In genomic region chr22:28222066-28222465, GRCh38 we compare ENCODE assay signal across 24 cellular contexts.
"Had no signal": no experiment of that assay in that cellular context is flagged by ENCODE, and none has a peak within 500 bp of the region (broad histone marks: within the 10 kb centered on the region; RNA-seq: fewer than 3 reads in every experiment).

No MANE protein-coding gene starts in this region.

- H3K27me3 ChIP-seq: cardiac muscle cell had no signal

- H3K4me3 ChIP-seq: cardiac muscle cell, PC-9 had no signal

- H3K27me3 Mint-ChIP-seq: activated CD4-positive, alpha-beta T cell treated with anti-CD3 and anti-CD28 coated beads, Interleukin-2, amount 10 ng/mL, durations not matched to agents 7 days and 5 days; activated naive CD8-positive, alpha-beta T cell treated with anti-CD3 and anti-CD28 coated beads, Interleukin-2, amount 50 U/mL, for 24 hours; brain had no signal

- H3K27ac ChIP-seq: cardiac muscle cell, PC-9 had no signal

- H3K4me2 ChIP-seq: PC-9 had no signal

- FAIRE-seq: astrocyte had no signal

- H2AFZ ChIP-seq: PC-9 had no signal

- H3K9me3 Mint-ChIP-seq: activated CD4-positive, alpha-beta memory T cell treated with anti-CD3 and anti-CD28 coated beads for 36 hours; activated CD4-positive, alpha-beta T cell treated with anti-CD3 and anti-CD28 coated beads, Interleukin-2, amount 10 ng/mL, durations not matched to agents 7 days and 5 days; activated naive CD4-positive, alpha-beta T cell treated with anti-CD3 and anti-CD28 coated beads, Interleukin-2, amount 50 U/mL, for 72 hours; activated naive CD8-positive, alpha-beta T cell treated with anti-CD3 and anti-CD28 coated beads, Interleukin-2, amount 50 U/mL, for 24 hours; activated T-cell treated with anti-CD3 and anti-CD28 coated beads, Interleukin-2, amount 50 U/mL, for 4 hours; brain; T-helper 1 cell treated with Interleukin-12 subunit alpha and Interleukin-12 subunit beta and Interleukin-4 antibody, amounts not matched to agents 30 μg/mL and 1 μg/mL, for 36 hours; WTC11 had no signal

- H3K4me1 Mint-ChIP-seq: activated CD4-positive, alpha-beta T cell treated with anti-CD3 and anti-CD28 coated beads, Interleukin-2, amount 10 ng/mL, durations not matched to agents 7 days and 5 days; activated naive CD8-positive, alpha-beta T cell treated with anti-CD3 and anti-CD28 coated beads, Interleukin-2, amount 50 U/mL, for 24 hours had no signal

- H3K36me3 ChIP-seq: cardiac muscle cell had no signal

- H3K36me3 Mint-ChIP-seq: activated CD4-positive, alpha-beta memory T cell treated with anti-CD3 and anti-CD28 coated beads for 36 hours; activated naive CD4-positive, alpha-beta T cell treated with anti-CD3 and anti-CD28 coated beads, Interleukin-2, amount 50 U/mL, for 72 hours; WTC11 had no signal

- ATAC-seq: activated naive CD4-positive, alpha-beta T cell treated with anti-CD3 and anti-CD28 coated beads, Interleukin-2, amount 50 U/mL, for 72 hours; activated naive CD8-positive, alpha-beta T cell treated with anti-CD3 and anti-CD28 coated beads, Interleukin-2, amount 50 U/mL, for 24 hours; activated T-cell treated with anti-CD3 and anti-CD28 coated beads, Interleukin-2, amount 50 U/mL, for 4 hours; WTC11 had no signal

- H3K4me3 Mint-ChIP-seq: activated CD4-positive, alpha-beta memory T cell treated with anti-CD3 and anti-CD28 coated beads for 36 hours; activated CD4-positive, alpha-beta T cell treated with anti-CD3 and anti-CD28 coated beads, Interleukin-2, amount 10 ng/mL, durations not matched to agents 7 days and 5 days; activated naive CD8-positive, alpha-beta T cell treated with anti-CD3 and anti-CD28 coated beads, Interleukin-2, amount 50 U/mL, for 24 hours; activated T-cell treated with anti-CD3 and anti-CD28 coated beads, Interleukin-2, amount 50 U/mL, for 4 hours; brain; T-helper 1 cell treated with Interleukin-12 subunit alpha and Interleukin-12 subunit beta and Interleukin-4 antibody, amounts not matched to agents 30 μg/mL and 1 μg/mL, for 36 hours; WTC11 had no signal

- DNase-seq: activated CD4-positive, alpha-beta memory T cell treated with anti-CD3 and anti-CD28 coated beads for 36 hours; activated CD4-positive, alpha-beta T cell treated with anti-CD3 and anti-CD28 coated beads for 1 hour; activated CD4-positive, alpha-beta T cell treated with anti-CD3 and anti-CD28 coated beads, Interleukin-2, amount 10 ng/mL, durations not matched to agents 7 days and 5 days; activated CD8-positive, alpha-beta memory T cell treated with anti-CD3 and anti-CD28 coated beads for 24 hours; activated effector memory CD4-positive, alpha-beta T cell treated with anti-CD3 and anti-CD28 coated beads, Interleukin-2, amount 50 U/mL, for 16 hours; activated naive CD4-positive, alpha-beta T cell treated with Interleukin-2 at 50 U/mL for 16 hours; activated naive CD8-positive, alpha-beta T cell treated with anti-CD3 and anti-CD28 coated beads, Interleukin-2, amount 50 U/mL, for 24 hours; activated T-cell treated with anti-CD3 and anti-CD28 coated beads, Interleukin-2, amount 50 U/mL, for 4 hours; amygdala; Kasumi-1; KBM-7; NCI-H1092 treated with DMSO at 0.1 percent for 48 hours; NCI-H1417 treated with DMSO at 0.1 percent for 48 hours; NCI-H1694 treated with DMSO at 0.1 percent for 48 hours; NCI-H2029 treated with DMSO at 0.1 percent for 48 hours; NCI-H510A treated with DMSO at 0.1 percent for 48 hours; PC-9; SHP77 treated with DMSO at 0.1 percent for 48 hours had no signal

- H3K27ac Mint-ChIP-seq: activated CD4-positive, alpha-beta memory T cell treated with anti-CD3 and anti-CD28 coated beads for 36 hours; activated CD4-positive, alpha-beta T cell treated with anti-CD3 and anti-CD28 coated beads, Interleukin-2, amount 10 ng/mL, durations not matched to agents 7 days and 5 days; activated naive CD4-positive, alpha-beta T cell treated with anti-CD3 and anti-CD28 coated beads, Interleukin-2, amount 50 U/mL, for 72 hours; activated naive CD8-positive, alpha-beta T cell treated with anti-CD3 and anti-CD28 coated beads, Interleukin-2, amount 50 U/mL, for 24 hours; brain; T-helper 1 cell treated with Interleukin-12 subunit alpha and Interleukin-12 subunit beta and Interleukin-4 antibody, amounts not matched to agents 30 μg/mL and 1 μg/mL, for 36 hours; WTC11 had no signal
